Comparison of ENCODE assay signal across 17 cellular contexts in the genomic region with DNA sequence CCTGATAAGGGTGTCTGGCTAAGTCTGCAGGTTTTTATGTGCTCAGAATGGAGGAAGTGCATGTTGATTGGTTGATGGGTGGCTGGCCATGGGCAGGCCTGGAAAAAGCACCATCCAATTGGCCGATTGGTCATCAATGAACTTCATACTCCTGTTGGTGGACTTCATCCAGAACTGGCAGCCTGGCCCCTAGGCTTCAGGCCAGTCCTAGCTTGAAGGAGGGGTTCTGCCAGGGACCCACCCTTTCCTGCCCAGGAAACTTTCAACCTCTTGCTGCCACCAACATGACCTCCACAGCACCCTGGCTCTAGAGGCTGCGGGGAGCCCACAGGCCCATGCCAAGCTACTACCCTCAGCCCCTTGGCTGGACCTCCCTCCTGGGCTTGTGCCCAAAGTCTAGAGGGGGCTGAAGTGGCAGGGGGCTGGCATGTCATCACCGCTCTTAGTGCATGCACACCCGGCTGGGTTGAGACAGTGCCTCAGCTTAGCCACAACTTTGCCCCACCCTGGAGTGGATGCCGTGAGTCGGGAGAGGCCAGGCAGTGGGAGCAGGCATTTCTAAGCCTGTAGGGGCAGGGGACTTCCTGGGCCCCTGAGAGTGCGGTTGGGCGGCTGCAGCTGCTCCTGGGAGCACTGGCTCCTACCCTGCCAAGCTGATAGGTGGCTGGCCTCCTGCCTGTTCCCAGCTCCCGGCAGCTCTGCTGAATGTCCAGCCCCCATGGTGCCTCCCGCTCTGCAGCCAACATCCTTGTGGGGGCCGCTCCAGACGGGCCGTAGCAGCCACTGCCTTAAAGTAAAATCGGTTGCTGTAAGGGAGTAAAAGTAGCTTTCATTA. TPM values are rescaled to one million over a fixed set of nuclear protein-coding genes. Genes with fewer than 3 reads are reported as not detected.
DNase-seq lines count a peak whose midpoint lies in the region; ATAC-seq, FAIRE-seq and TF ChIP-seq lines count a peak whose summit lies in the region.
"Had no signal": no experiment of that assay in that cellular context is flagged by ENCODE, and none has a peak within 500 bp of the region (broad histone marks: within the 10 kb centered on the region; RNA-seq: fewer than 3 reads in every experiment).

No MANE protein-coding gene starts in this region.

- H4K5ac ChIP-seq in H1 (ENCODE audit: insufficient read length, low read depth, low read length): no peak overlapping the region

- no peak overlapping the region for H2BK20ac ChIP-seq in H1 (ENCODE audit: low read length)

- H3K4me1 ChIP-seq in SJCRH30: peaks cover 8% of the 10 kb centered on the region
- H3K4me1 ChIP-seq in H1 (replicated peaks in 1 of 4; ENCODE audit: control insufficient read depth in 3 of 4, insufficient read depth in 4 of 4, low read length in 3 of 4): peaks cover 2 to 11% (median 5%) of the 10 kb centered on the region in 4 experiments; a peak in 5 of 7 replicates
- H3K4me1 ChIP-seq in lower lobe of right lung: peaks cover 15% of the 10 kb centered on the region
- peaks cover 3% of the 10 kb centered on the region for H3K4me1 ChIP-seq in testis
- H3K4me1 ChIP-seq in foreskin keratinocyte: peaks cover 12% of the 10 kb centered on the region
- H3K4me1 ChIP-seq: parathyroid adenoma had no signal

- DNase-seq in SJCRH30: peak; percentile 33 to 41
- no peak for DNase-seq in H1 (ENCODE audit: low read depth in 1 of 2, low spot score in 2 of 2)
- DNase-seq in lower lobe of right lung: no peak
- DNase-seq in testis: peak; percentile 80
- DNase-seq in chondrocyte (ENCODE audit: low spot score): no peak
- DNase-seq in foreskin keratinocyte: no peak
- DNase-seq in GM10248 (ENCODE audit: extremely low spot score): no peak
- DNase-seq: activated CD4-positive, alpha-beta T cell treated with anti-CD3 and anti-CD28 coated beads, Interleukin-2, amount 10 ng/mL, durations not matched to agents 7 days and 5 days; AML-193; NCI-H1417; NCI-H2171; RPMI8226 had no signal

- H3K9me3 ChIP-seq in SJCRH30 (replicated peaks): no peaks in the 10 kb centered on the region
- H3K9me3 ChIP-seq in H1 (ENCODE audit: insufficient read depth in 2 of 2, low read depth in 1 of 2, low read length in 1 of 2): no peaks in the 10 kb centered on the region
- H3K9me3 ChIP-seq in lower lobe of right lung: no peaks in the 10 kb centered on the region
- H3K9me3 ChIP-seq in testis: no peaks in the 10 kb centered on the region

- H3K36me3 ChIP-seq in SJCRH30 (peaks cover 2% of the 10 kb centered on the region; the same call in 1 of the 2 replicates), H1 (ENCODE audit: control insufficient read depth in 2 of 4, insufficient read depth in 4 of 4, low read length in 3 of 4) (no peaks in the 10 kb centered on the region), lower lobe of right lung (no peaks in the 10 kb centered on the region), testis (ENCODE audit: low read depth, missing control alignments) (no peaks in the 10 kb centered on the region)

- intact Hi-C loops in lower lobe of right lung (cut with DNase I) (no loop called here), testis (cut with DNase I; ENCODE audit: low total_unique reads) (no loop called here)

- H3K27me3 Mint-ChIP-seq in chondrocyte (ENCODE audit: low read depth): no peaks in the 10 kb centered on the region
- H3K27me3 Mint-ChIP-seq: activated CD4-positive, alpha-beta T cell treated with anti-CD3 and anti-CD28 coated beads, Interleukin-2, amount 10 ng/mL, durations not matched to agents 7 days and 5 days had no signal

- no peak overlapping the region for H2AFZ ChIP-seq in H1 (ENCODE audit: low read length)
- H2AFZ ChIP-seq: parathyroid adenoma had no signal

- H3K27me3 ChIP-seq in SJCRH30: no peaks in the 10 kb centered on the region
- H3K27me3 ChIP-seq in H1 (replicated peaks in 1 of 4; ENCODE audit: control insufficient read depth in 3 of 4, extremely low read depth in 1 of 4, insufficient read depth in 3 of 4, low read length in 3 of 4): no peaks in the 10 kb centered on the region
- no peaks in the 10 kb centered on the region for H3K27me3 ChIP-seq in lower lobe of right lung (ENCODE audit: low read depth)
- no peaks in the 10 kb centered on the region for H3K27me3 ChIP-seq in testis
- H3K27me3 ChIP-seq in foreskin keratinocyte: no peaks in the 10 kb centered on the region

- H3K4me3 ChIP-seq in SJCRH30 (no peak overlapping the region), H1 (ENCODE audit: extremely low read depth in 1 of 4, insufficient read depth in 2 of 4, low read depth in 3 of 4, low read length in 4 of 4) (no peak overlapping the region), lower lobe of right lung (no peak overlapping the region), testis (no peak overlapping the region)

- FAIRE-seq in H1 (lab: Jason Lieb, UNC): no peak
- FAIRE-seq: colon, islet of Langerhans had no signal

- WGBS in H1 (ENCODE audit: extremely low coverage in 1 of 2, insufficient coverage in 1 of 2, insufficient read length in 1 of 2, insufficient replicate concordance in 2 of 2, low coverage in 1 of 2, low lambda C conversion rate in 2 of 2, missing lambda C conversion rate in 1 of 2), 2 experiments: 95% methylated on average over 14 of the region's 14 CpGs; no CpG with 5 or more reads in 1 of the 2 experiments
- 38 to 42% methylated on average over 6 to 14 of the region's 14 CpGs for WGBS in testis, 2 donors

- no peak overlapping the region for H3K27ac Mint-ChIP-seq in chondrocyte (ENCODE audit: unreplicated experiment)
- H3K27ac Mint-ChIP-seq: activated CD4-positive, alpha-beta T cell treated with anti-CD3 and anti-CD28 coated beads, Interleukin-2, amount 10 ng/mL, durations not matched to agents 7 days and 5 days had no signal

- no peak for TF ChIP-seq RAD21 in H1 (IDR thresholded peaks at IDR 0.05 in 1 of 2, conservative IDR thresholded peaks at IDR 0.05 in 1 of 2; ENCODE audit: low read depth in 2 of 2, low read length in 2 of 2)

- H3K79me1 ChIP-seq in H1 (ENCODE audit: low read depth, low read length): peaks cover 3% of the 10 kb centered on the region; the same call in 1 of the 2 replicates

- no peak overlapping the region for H4K91ac ChIP-seq in H1 (replicated peaks; ENCODE audit: insufficient read length, low read length)

- TF ChIP-seq EP300 in H1 (IDR thresholded peaks at IDR 0.05; ENCODE audit: borderline replicate concordance in 1 of 2, low read depth in 2 of 2, low read length in 2 of 2): no peak

- no peak overlapping the region for H3K4ac ChIP-seq in H1 (replicated peaks; ENCODE audit: insufficient read length, low read depth, low read length)

- no peak overlapping the region for H4K8ac ChIP-seq in H1 (ENCODE audit: extremely low read depth, insufficient read depth, low read length)

- peaks cover 37% of the 10 kb centered on the region for H3K4me1 Mint-ChIP-seq in chondrocyte (ENCODE audit: low read depth)

- peaks cover 0 to 8% of the 10 kb centered on the region in 2 experiments; a peak in 1 of 4 replicates for H3K79me2 ChIP-seq in H1 (ENCODE audit: control insufficient read depth in 1 of 2, insufficient read depth in 2 of 2, low read length in 2 of 2)

- no peak overlapping the region for H3K4me2 ChIP-seq in H1 (ENCODE audit: insufficient read depth in 1 of 2, low read depth in 2 of 2, low read length in 2 of 2)

- H3K18ac ChIP-seq in H1 (ENCODE audit: extremely low read depth, low read length): no peak overlapping the region

- peaks cover 0 to 2% of the 10 kb centered on the region in 2 experiments for H4K20me1 ChIP-seq in H1 (replicated peaks in 1 of 2; ENCODE audit: control insufficient read depth in 1 of 2, insufficient read depth in 2 of 2, low read length in 2 of 2)

- H3K9me3 Mint-ChIP-seq in chondrocyte (ENCODE audit: low read depth): no peaks in the 10 kb centered on the region

- H2AK5ac ChIP-seq in H1 (ENCODE audit: low read depth, low read length): no peak overlapping the region

- peaks cover 7% of the 10 kb centered on the region for H3K36me3 Mint-ChIP-seq in chondrocyte (ENCODE audit: low read depth)

- peak; percentile 50 to 58 for ATAC-seq in lower lobe of right lung
- ATAC-seq in HG03439 (IDR thresholded peaks at IDR 0.05; ENCODE audit: unreplicated experiment): no peak
- no peak for ATAC-seq in foreskin keratinocyte
- ATAC-seq: activated naive CD4-positive, alpha-beta T cell treated with anti-CD3 and anti-CD28 coated beads, Interleukin-2, amount 50 U/mL, for 72 hours had no signal

- H3K9ac ChIP-seq in H1 (replicated peaks in 1 of 4; ENCODE audit: extremely low read depth in 1 of 4, low read depth in 3 of 4, low read length in 3 of 4): no peak overlapping the region
- H3K9ac ChIP-seq: parathyroid adenoma had no signal

- POLR2A ChIA-PET in H1 (lab: Charles Lee; ENCODE audit: partially characterized antibody) (interaction anchor here (1.5 to 1.6 kb wide), 2 partner anchors 12 to 13 kb away, joined by 3 to 5 read pairs; no protein-coding TSS in a partner anchor), GM10248 (lab: Yijun Ruan, JAX) (no interaction called here)

- H3K27ac ChIP-seq in SJCRH30: no peak overlapping the region
- H3K27ac ChIP-seq in H1 (ENCODE audit: low read depth, low read length): no peak overlapping the region
- H3K27ac ChIP-seq in lower lobe of right lung: no peak overlapping the region
- H3K27ac ChIP-seq in testis: no peak overlapping the region
- no peak overlapping the region for H3K27ac ChIP-seq in foreskin keratinocyte
- H3K27ac ChIP-seq: parathyroid adenoma had no signal

- no peak overlapping the region for H3K4me3 Mint-ChIP-seq in chondrocyte (ENCODE audit: unreplicated experiment)
- H3K4me3 Mint-ChIP-seq: activated CD4-positive, alpha-beta T cell treated with anti-CD3 and anti-CD28 coated beads, Interleukin-2, amount 10 ng/mL, durations not matched to agents 7 days and 5 days had no signal

- TF ChIP-seq POLR2A in H1 (IDR thresholded peaks at IDR 0.05; ENCODE audit: control extremely low read depth in 1 of 2, low read depth in 2 of 2, low read length in 2 of 2): no peak
- TF ChIP-seq POLR2A in testis (IDR thresholded peaks at IDR 0.05): no peak

- no peak overlapping the region for H2BK15ac ChIP-seq in H1 (ENCODE audit: low read length)

- H2BK12ac ChIP-seq in H1 (ENCODE audit: low read depth, low read length): no peak overlapping the region; the same call in 1 of the 2 replicates

- peak overlapping the region; percentile 23 for H3K14ac ChIP-seq in H1 (ENCODE audit: insufficient read length)

- H3K23ac ChIP-seq in H1 (ENCODE audit: insufficient read length): no peak overlapping the region

- no peak overlapping the region for H2BK120ac ChIP-seq in H1 (replicated peaks; ENCODE audit: low read depth, low read length)

- no peak overlapping the region for H3K56ac ChIP-seq in H1 (replicated peaks; ENCODE audit: insufficient read length, low read depth, low read length)

- CTCF ChIA-PET in H1 (lab: Charles Lee; ENCODE audit: partially characterized antibody): interaction anchor here (1.0 to 1.2 kb wide), 4 partner anchors 10 to 67 kb away, joined by 3 to 4 read pairs (median 3); no protein-coding TSS in a partner anchor
- CTCF ChIA-PET in GM10248 (lab: Yijun Ruan, JAX): interaction anchor here (0.7 to 3.6 kb wide), 7 partner anchors 10 to 67 kb away, joined by 3 to 10 read pairs (median 3); no protein-coding TSS in a partner anchor

- peak overlapping the region; percentile 52; the same call in 1 of the 2 replicates for H2BK5ac ChIP-seq in H1 (ENCODE audit: low read depth, low read length)

- no peaks in the 10 kb centered on the region for H3K23me2 ChIP-seq in H1 (ENCODE audit: low read depth, low read length)

- TF ChIP-seq CTCF in H1 (IDR thresholded peaks at IDR 0.05; ENCODE audit: control extremely low read depth in 1 of 3, insufficient read depth in 1 of 3, low read depth in 1 of 3, low read length in 3 of 3) (no peak), lower lobe of right lung (IDR thresholded peaks at IDR 0.05) (no peak), testis (IDR thresholded peaks at IDR 0.05) (no peak), chondrocyte (IDR thresholded peaks at IDR 0.05) (no peak), foreskin keratinocyte (conservative IDR thresholded peaks at IDR 0.05) (no peak), GM10248 (IDR thresholded peaks at IDR 0.05; ENCODE audit: control extremely low read depth, extremely low read depth, low read depth, missing control alignments) (no peak)

RNA-seq across cellular contexts. Expression of a gene that starts 13.2 kb away (rescaled TPM):
- total RNA-seq in SJCRH30 (2014; rRNA removed; shearing (Covaris generic)): 10.1 and 11.2 TPM in 2 replicates
- 5.8 and 6.5 TPM in 2 replicates for total RNA-seq in H1 (2021; fragmentation: NEBNext Ultra II Directional; extraction: Animal tissue kit (Norgen Biotek cat#: 25700))
- polyA plus RNA-seq in H1 (2011; rRNA removed) (20.8 and 21.8 TPM in 2 replicates), testis (ENCODE audit: insufficient read depth, low read depth, low replicate concordance) (49.8 TPM), foreskin keratinocyte (26.9 and 41.9 TPM in 2 replicates)
- polyA plus RNA-seq in H1 (2011; cell fraction: cytosol; rRNA removed): 23.5 TPM
- 19.1 TPM for polyA plus RNA-seq in H1 (2011; cell fraction: nucleus; rRNA removed)
- 14.2 to 21.8 TPM (median 17.7 TPM) in 4 replicates for polyA plus RNA-seq in H1 (2012, experiment 1 of 2)
- polyA plus RNA-seq in H1 (2012, experiment 2 of 2): 2.9 TPM
- 2.4 TPM for polyA plus RNA-seq in H1 (2013, experiment 1 of 2)
- 2.5 TPM for polyA plus RNA-seq in H1 (2013, experiment 2 of 2)
- 9.1 and 11.8 TPM in 2 replicates for polyA minus RNA-seq in H1 (2011; rRNA and poly(A)+ RNA removed)
- polyA minus RNA-seq in H1 (2011; cell fraction: cytosol; rRNA and poly(A)+ RNA removed): 21.1 TPM
- polyA minus RNA-seq in H1 (2011; cell fraction: nucleus; rRNA and poly(A)+ RNA removed): 11.1 TPM
- total RNA-seq in lower lobe of right lung (17.0 TPM), testis (10 to 100 TPM; 11.8 to 17.2 TPM), chondrocyte (18.0 to 24.3 TPM (median 21.6 TPM) in 3 replicates), foreskin keratinocyte (19.0 and 31.7 TPM in 2 replicates)

RNA-seq across cellular contexts. Expression of a gene that starts 44.6 kb away (rescaled TPM):
- 0.03 and 1.1 TPM in 2 replicates for total RNA-seq in SJCRH30 (2014; rRNA removed; shearing (Covaris generic))
- 0.37 and 0.46 TPM in 2 replicates for total RNA-seq in H1 (2021; fragmentation: NEBNext Ultra II Directional; extraction: Animal tissue kit (Norgen Biotek cat#: 25700))
- polyA plus RNA-seq in H1 (2011; rRNA removed) (0.11 and 0.23 TPM in 2 replicates), testis (ENCODE audit: insufficient read depth, low read depth, low replicate concordance) (11.4 TPM), foreskin keratinocyte (12.5 and 18.6 TPM in 2 replicates)
- polyA plus RNA-seq in H1 (2011; cell fraction: cytosol; rRNA removed): 0.22 TPM
- 0.06 TPM for polyA plus RNA-seq in H1 (2011; cell fraction: nucleus; rRNA removed)
- polyA plus RNA-seq in H1 (2012, experiment 1 of 2): 0.18 to 0.60 TPM (median 0.31 TPM) in 4 replicates
- not detected for polyA plus RNA-seq in H1 (2012, experiment 2 of 2)
- 0.30 TPM for polyA plus RNA-seq in H1 (2013, experiment 1 of 2)
- polyA plus RNA-seq in H1 (2013, experiment 2 of 2): 0.35 TPM
- polyA minus RNA-seq in H1 (2011; rRNA and poly(A)+ RNA removed): 0.06 and 0.41 TPM in 2 replicates
- not detected for polyA minus RNA-seq in H1 (2011; cell fraction: cytosol; rRNA and poly(A)+ RNA removed)
- polyA minus RNA-seq in H1 (2011; cell fraction: nucleus; rRNA and poly(A)+ RNA removed): 0.90 TPM
- total RNA-seq in lower lobe of right lung (38.6 TPM), testis (10 to 100 TPM in 1 of 2 donors, 1 to 10 TPM in 1; 9.6 to 12.5 TPM), chondrocyte (2.1 to 3.8 TPM (median 2.8 TPM) in 3 replicates), foreskin keratinocyte (16.0 and 26.2 TPM in 2 replicates)

Comparison
In these comparisons a context has a peak if more than half of its experiments do, and no peak if none do; other contexts are left out.
1. DNase-seq: peak in SJCRH30 (2 of 2) and testis (single experiment); none in H1 (0 of 2), lower lobe of right lung (single experiment), chondrocyte (single experiment), foreskin keratinocyte (0 of 2) and GM10248 (single experiment).
2. ATAC-seq: peak in lower lobe of right lung (2 of 2); none in HG03439 (single experiment) and foreskin keratinocyte (single experiment).